In genomic region chr17:37492167-37492566, GRCh38 we compare ENCODE assay signal across 12 cellular contexts. TPM values are rescaled to one million over a fixed set of nuclear protein-coding genes. Genes with fewer than 3 reads are reported as not detected.
A peak's percentile ranks its signal among the peaks of the same experiment; 100 is the strongest.
DNase-seq lines count a peak whose midpoint lies in the region; ATAC-seq and TF ChIP-seq lines count a peak whose summit lies in the region.
"Had no signal": no experiment of that assay in that cellular context is flagged by ENCODE, and none has a peak within 500 bp of the region (broad histone marks: within the 10 kb centered on the region; RNA-seq: fewer than 3 reads in every experiment).

No MANE protein-coding gene starts in this region.

- peaks cover 69% of the 10 kb centered on the region for H3K4me1 Mint-ChIP-seq in osteocyte (ENCODE audit: unreplicated experiment)

- no peak for TF ChIP-seq CTCF in OCI-LY1 (IDR thresholded peaks at IDR 0.05; ENCODE audit: low read length)
- no peak for TF ChIP-seq CTCF in epithelial cell of esophagus (IDR thresholded peaks at IDR 0.05; ENCODE audit: insufficient read depth, low read depth, low read length, missing control alignments)
- TF ChIP-seq CTCF in osteocyte (IDR thresholded peaks at IDR 0.05), result no peak

- DNase-seq in epithelial cell of esophagus (ENCODE audit: low read depth) (no peak), osteocyte (ENCODE audit: extremely low spot score, unreplicated experiment) (no peak), NCI-H1694 treated with DMSO at 0.1 percent for 48 hours (lab: John Stamatoyannopoulos, UW) (no peak)
- DNase-seq: activated T-cell treated with anti-CD3 and anti-CD28 coated beads, Interleukin-2, amount 50 U/mL, for 4 hours; DMS153; NCI-H446; nucleus accumbens had no signal

- no peaks in the 10 kb centered on the region for H3K27me3 ChIP-seq in OCI-LY1 (ENCODE audit: insufficient read depth, low read length)

- peak overlapping the region; percentile 89 for H3K4me3 Mint-ChIP-seq in osteocyte (ENCODE audit: unreplicated experiment)
- H3K4me3 Mint-ChIP-seq: activated T-cell treated with anti-CD3 and anti-CD28 coated beads, Interleukin-2, amount 50 U/mL, for 4 hours had no signal

- H2AFZ ChIP-seq in OCI-LY1 (ENCODE audit: low read length), result no peak overlapping the region

- no peaks in the 10 kb centered on the region for H3K36me3 Mint-ChIP-seq in osteocyte (ENCODE audit: unreplicated experiment)

- H3K4me1 ChIP-seq in ES-I3 (ENCODE audit: insufficient read depth, low read length) (peaks cover 16% of the 10 kb centered on the region), OCI-LY1 (ENCODE audit: insufficient read depth, low read length, severe bottlenecking) (peaks cover 50% of the 10 kb centered on the region)

- ATAC-seq in HG02642 (IDR thresholded peaks at IDR 0.05; ENCODE audit: poor library complexity, unreplicated experiment) (no peak), GM21723 (IDR thresholded peaks at IDR 0.05; ENCODE audit: unreplicated experiment) (no peak), GM21526 (IDR thresholded peaks at IDR 0.05; ENCODE audit: low FRiP score, unreplicated experiment) (no peak)
- ATAC-seq: activated T-cell treated with anti-CD3 and anti-CD28 coated beads, Interleukin-2, amount 50 U/mL, for 4 hours had no signal

- H3K36me3 ChIP-seq in ES-I3 (ENCODE audit: insufficient read depth, low read length) (no peaks in the 10 kb centered on the region), OCI-LY1 (ENCODE audit: insufficient read depth, low read length) (no peaks in the 10 kb centered on the region)

- H3K27ac Mint-ChIP-seq in osteocyte (ENCODE audit: unreplicated experiment), result peak overlapping the region; percentile 93

- H3K79me2 ChIP-seq in OCI-LY1 (ENCODE audit: insufficient read depth, low read length), result peaks cover 17% of the 10 kb centered on the region

- peaks cover 3% of the 10 kb centered on the region; the same call in 1 of the 2 replicates for H3F3A ChIP-seq in OCI-LY1 (ENCODE audit: insufficient read depth, low read length)

- H3K9me3 Mint-ChIP-seq in osteocyte (ENCODE audit: unreplicated experiment), result no peaks in the 10 kb centered on the region
- H3K9me3 Mint-ChIP-seq: activated T-cell treated with anti-CD3 and anti-CD28 coated beads, Interleukin-2, amount 50 U/mL, for 4 hours had no signal

- H3K9me3 ChIP-seq in ES-I3 (ENCODE audit: control insufficient read depth, insufficient read depth, low read length), result no peaks in the 10 kb centered on the region
- H3K9me3 ChIP-seq in OCI-LY1 (ENCODE audit: low read length), result no peaks in the 10 kb centered on the region

- H3K4me2 ChIP-seq in OCI-LY1 (ENCODE audit: low read length), result peak overlapping the region; percentile 87

- peak overlapping the region; percentile 75; the same call in 1 of the 2 replicates for H3K9ac ChIP-seq in ES-I3 (ENCODE audit: low read depth, low read length)
- no peak overlapping the region; the same call in 1 of the 2 replicates for H3K9ac ChIP-seq in OCI-LY1 (ENCODE audit: low read length)

- no peaks in the 10 kb centered on the region for H3K9me2 ChIP-seq in OCI-LY1 (ENCODE audit: low read depth, low read length)

- no peaks in the 10 kb centered on the region for H4K20me1 ChIP-seq in OCI-LY1 (ENCODE audit: insufficient read depth, low read length)

- H3K27me3 Mint-ChIP-seq in osteocyte (ENCODE audit: unreplicated experiment), result no peaks in the 10 kb centered on the region

- H3K4me3 ChIP-seq in OCI-LY1 (ENCODE audit: low read depth, low read length, poor library complexity, severe bottlenecking) (peak overlapping the region; percentile 82), epithelial cell of esophagus (ENCODE audit: low read length) (peak overlapping the region; percentile 80)

- no peak overlapping the region for H3K27ac ChIP-seq in OCI-LY1 (ENCODE audit: low read depth, low read length, poor library complexity, severe bottlenecking)

RNA-seq across cellular contexts. Expression of gene DUSP14, which starts 2.5 kb away (rescaled TPM):
- total RNA-seq in osteocyte, result 34.4 and 35.7 TPM in 2 replicates
